17 cellular contexts compared by ENCODE assay signal in the genomic region with DNA sequence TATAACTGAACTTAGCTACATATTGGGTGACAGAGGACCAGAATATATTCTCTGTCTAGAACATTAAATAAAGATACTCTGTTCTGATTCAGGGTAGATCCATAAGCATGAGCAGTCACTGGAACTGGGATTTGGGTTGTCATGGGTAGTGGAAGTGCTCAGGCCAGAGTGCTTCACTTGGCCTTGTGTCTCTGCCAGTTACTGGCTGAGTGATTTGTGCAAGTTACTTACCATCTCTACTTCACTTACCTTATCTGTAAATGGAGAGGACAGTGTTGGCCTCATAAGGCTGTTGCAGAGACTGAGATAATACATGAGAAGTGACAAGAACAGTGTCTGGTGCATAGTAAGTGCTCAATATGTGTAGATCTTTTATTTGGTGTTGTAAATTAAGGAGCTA. TPM values are rescaled to one million over a fixed set of nuclear protein-coding genes. Genes with fewer than 3 reads are reported as not detected.
A peak's percentile ranks its signal among the peaks of the same experiment; 100 is the strongest.
DNase-seq lines count a peak whose midpoint lies in the region; ATAC-seq, FAIRE-seq and TF ChIP-seq lines count a peak whose summit lies in the region.
"Had no signal": no experiment of that assay in that cellular context is flagged by ENCODE, and none has a peak within 500 bp of the region (broad histone marks: within the 10 kb centered on the region; RNA-seq: fewer than 3 reads in every experiment).

No MANE protein-coding gene starts in this region.

- H3K9ac ChIP-seq in PC-3 (ENCODE audit: low read length) = peak overlapping the region; percentile 36; the same call in 1 of the 2 replicates

- TF ChIP-seq POLR2A in adrenal gland (IDR thresholded peaks at IDR 0.05) = no peak
- no peak for TF ChIP-seq POLR2A in gastrocnemius medialis (IDR thresholded peaks at IDR 0.05)

- CTCF ChIA-PET in PC-3 (lab: Charles Lee) = interaction anchor here (0.6 kb wide), 1 partner anchor 173 kb away, joined by 3 read pairs; no protein-coding TSS in a partner anchor

- TF ChIP-seq CTCF in PC-3 (conservative IDR thresholded peaks at IDR 0.05; ENCODE audit: low read depth, low read length) (no peak), adrenal gland (IDR thresholded peaks at IDR 0.05) (no peak), right atrium auricular region (IDR thresholded peaks at IDR 0.05) (no peak), gastrocnemius medialis (IDR thresholded peaks at IDR 0.05 in 4 of 5, conservative IDR thresholded peaks at IDR 0.05 in 1 of 5) (no peak)

- H3K4me1 Mint-ChIP-seq in stimulated activated memory B cell treated with anti-CD40 and anti-IgM and Interleukin-4, amounts not matched to agents 10 μg/mL and 1 μg/mL and 100 μg/mL, for 72 hours = peaks cover 4% of the 10 kb centered on the region

- no peaks in the 10 kb centered on the region for H3K27me3 ChIP-seq in PC-3 (ENCODE audit: low read length)
- no peaks in the 10 kb centered on the region for H3K27me3 ChIP-seq in adrenal gland
- H3K27me3 ChIP-seq in right atrium auricular region = no peaks in the 10 kb centered on the region
- no peaks in the 10 kb centered on the region for H3K27me3 ChIP-seq in gastrocnemius medialis
- H3K27me3 ChIP-seq: thyroid gland had no signal

- H3K4me3 ChIP-seq in PC-3 (ENCODE audit: low read length) (no peak overlapping the region), adrenal gland (no peak overlapping the region), right atrium auricular region (no peak overlapping the region), gastrocnemius medialis (no peak overlapping the region)
- H3K4me3 ChIP-seq: GM12878, thyroid gland had no signal

- H3K9me3 ChIP-seq in PC-3 (ENCODE audit: low read length) (no peaks in the 10 kb centered on the region), adrenal gland (replicated peaks in 1 of 3) (no peaks in the 10 kb centered on the region), right atrium auricular region (no peaks in the 10 kb centered on the region), gastrocnemius medialis (no peaks in the 10 kb centered on the region)
- H3K9me3 ChIP-seq: thyroid gland had no signal

- H4K20me1 ChIP-seq in PC-3 (ENCODE audit: low read length) = no peaks in the 10 kb centered on the region

- H3K4me3 Mint-ChIP-seq in stimulated activated memory B cell treated with anti-CD40 and anti-IgM and Interleukin-4, amounts not matched to agents 10 μg/mL and 1 μg/mL and 100 μg/mL, for 72 hours = no peak overlapping the region
- H3K4me3 Mint-ChIP-seq: activated CD4-positive, alpha-beta memory T cell treated with anti-CD3 and anti-CD28 coated beads for 36 hours; CD4-positive, alpha-beta memory T cell had no signal

- FAIRE-seq in GM19239 (lab: Jason Lieb, UNC) = no peak
- FAIRE-seq: GM12878 had no signal

- no peak overlapping the region for H2AFZ ChIP-seq in PC-3 (ENCODE audit: low read length)

- intact Hi-C loops in PC-3 (cut with micrococcal nuclease) (loop anchor here (10.0 kb wide), 1 partner anchor 116 kb away; no protein-coding TSS in a partner anchor), adrenal gland (cut with DNase I) (no loop called here), gastrocnemius medialis (cut with DNase I; ENCODE audit: low total_unique reads) (no loop called here)

- H3K9me2 ChIP-seq in PC-3 (replicated peaks; ENCODE audit: low read length) = no peaks in the 10 kb centered on the region

- H3K4me1 ChIP-seq in PC-3 (ENCODE audit: insufficient read depth, low read length) (peaks cover 87% of the 10 kb centered on the region), adrenal gland (replicated peaks in 1 of 2) (peaks cover 26 to 56% of the 10 kb centered on the region in 2 donors), right atrium auricular region (peaks cover 0 to 38% of the 10 kb centered on the region in 2 donors), gastrocnemius medialis (peaks cover 47 to 54% of the 10 kb centered on the region in 2 donors)

- peaks cover 91% of the 10 kb centered on the region for H3K79me2 ChIP-seq in PC-3 (ENCODE audit: low read length)

- H3K9me3 Mint-ChIP-seq in stimulated activated memory B cell treated with anti-CD40 and anti-IgM and Interleukin-4, amounts not matched to agents 10 μg/mL and 1 μg/mL and 100 μg/mL, for 72 hours = no peaks in the 10 kb centered on the region
- H3K9me3 Mint-ChIP-seq: activated CD4-positive, alpha-beta memory T cell treated with anti-CD3 and anti-CD28 coated beads for 36 hours; CD4-positive, alpha-beta memory T cell had no signal

- H3K27ac Mint-ChIP-seq in stimulated activated memory B cell treated with anti-CD40 and anti-IgM and Interleukin-4, amounts not matched to agents 10 μg/mL and 1 μg/mL and 100 μg/mL, for 72 hours = no peak overlapping the region
- H3K27ac Mint-ChIP-seq: activated CD4-positive, alpha-beta memory T cell treated with anti-CD3 and anti-CD28 coated beads for 36 hours had no signal

- H3K36me3 ChIP-seq in PC-3 (ENCODE audit: low read depth, low read length) = peaks cover 22% of the 10 kb centered on the region
- peaks cover 0 to 24% of the 10 kb centered on the region in 2 donors for H3K36me3 ChIP-seq in adrenal gland (replicated peaks in 1 of 2)
- peaks cover 30% of the 10 kb centered on the region for H3K36me3 ChIP-seq in right atrium auricular region
- peaks cover 0 to 30% of the 10 kb centered on the region in 2 donors for H3K36me3 ChIP-seq in gastrocnemius medialis

- ATAC-seq in PC-3 (no peak), gastrocnemius medialis (peak in 1 of 2 donors; percentile 6)
- no peak for ATAC-seq in stimulated activated memory B cell treated with anti-CD40 and anti-IgM and Interleukin-4, amounts not matched to agents 10 μg/mL and 1 μg/mL and 100 μg/mL, for 72 hours
- ATAC-seq: GM12878 had no signal

- peak overlapping the region; percentile 64 for H3K4me2 ChIP-seq in PC-3 (ENCODE audit: low read length)

- BruUV-seq in PC-3 (replicated peaks; lab: Mats Ljungman, UMichigan) = TSS peak; percentile 25

- peaks cover 35% of the 10 kb centered on the region for H3K36me3 Mint-ChIP-seq in stimulated activated memory B cell treated with anti-CD40 and anti-IgM and Interleukin-4, amounts not matched to agents 10 μg/mL and 1 μg/mL and 100 μg/mL, for 72 hours

- H3K27ac ChIP-seq in PC-3 (ENCODE audit: low read length) (peak overlapping the region; percentile 87), adrenal gland (peak overlapping the region in 4 of 5 donors; percentile 14 to 70 (median 38)), right atrium auricular region (peak overlapping the region; percentile 23 to 72), gastrocnemius medialis (peak overlapping the region; percentile 38 to 48 (median 43))

- H3K27me3 Mint-ChIP-seq in stimulated activated memory B cell treated with anti-CD40 and anti-IgM and Interleukin-4, amounts not matched to agents 10 μg/mL and 1 μg/mL and 100 μg/mL, for 72 hours = no peaks in the 10 kb centered on the region
- H3K27me3 Mint-ChIP-seq: activated CD4-positive, alpha-beta memory T cell treated with anti-CD3 and anti-CD28 coated beads for 36 hours; CD4-positive, alpha-beta memory T cell had no signal

- POLR2A ChIA-PET in PC-3 (lab: Charles Lee; ENCODE audit: unreplicated experiment) = no interaction called here

- DNase-seq in PC-3 (no peak), adrenal gland (peak in 2 of 7 donors; percentile 19 to 27), right atrium auricular region (ENCODE audit: low spot score) (no peak), gastrocnemius medialis (no peak), germinal center (ENCODE audit: low spot score) (no peak), GM19239 (ENCODE audit: insufficient read length, low spot score) (no peak), DMS79 treated with DMSO at 0.1 percent for 48 hours (lab: John Stamatoyannopoulos, UW) (no peak)
- DNase-seq: activated CD4-positive, alpha-beta memory T cell treated with anti-CD3 and anti-CD28 coated beads for 36 hours; aorta; CD4-positive, alpha-beta memory T cell; NCI-H1930; NCI-H69; posterior cingulate gyrus; T-helper 9 cell; thyroid gland had no signal

- in situ Hi-C loops in gastrocnemius medialis (cut with MboI; ENCODE audit: low sequenced_read_pairs in 4 of 4) = no loop called here

- no peaks in the 10 kb centered on the region for H3F3A ChIP-seq in PC-3 (ENCODE audit: low read length, unreplicated experiment)

RNA-seq across cellular contexts. Expression of a gene that starts 17.6 kb away (rescaled TPM):
- total RNA-seq in PC-3 (2014; rRNA removed) (40.6 and 56.3 TPM in 2 replicates), adrenal gland (100 to 1,000 TPM in 7 of 8 donors, 10 to 100 TPM in 1; 84.5 to 197 (median 168) TPM), right atrium auricular region (10 to 100 TPM; 85.3 to 88.5 TPM), gastrocnemius medialis (10 to 100 TPM; 52.9 to 98.9 (median 78.5) TPM)
- polyA plus RNA-seq in adrenal gland = 100 to 1,000 TPM in 1 of 3 donors, 10 to 100 TPM in 2; 21.2 to 306 (median 24.2) TPM
